Comparison of ENCODE assay signal across 1 cellular context in the genomic region with DNA sequence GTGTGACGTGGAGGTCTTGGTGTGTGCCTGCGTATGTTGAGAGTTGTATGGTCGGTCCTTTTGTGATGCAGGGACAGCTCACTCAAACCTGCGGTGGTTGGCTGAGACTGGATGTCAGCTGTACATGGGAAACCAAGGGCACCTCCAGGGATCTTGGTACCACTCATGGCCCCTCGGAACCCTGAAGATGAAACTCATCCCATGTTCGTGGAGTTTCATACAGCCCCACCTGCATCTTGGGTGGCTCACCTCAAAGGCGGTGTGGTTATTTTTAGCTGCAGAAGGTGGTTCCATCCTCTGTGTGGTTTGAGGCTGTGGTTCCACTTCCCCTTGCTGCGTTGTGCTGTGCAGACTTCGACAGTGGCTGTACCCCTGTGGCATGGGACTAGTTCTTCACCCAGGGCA.
TF ChIP-seq lines count a peak whose summit lies in the region.

No MANE protein-coding gene starts in this region.

TF ChIP-seq in GM12878, 131 proteins besides CTCF, POLR2A, EP300 and RAD21 (continued from another document):
- TF ChIP-seq MTA3 (IDR thresholded peaks at IDR 0.05; ENCODE audit: borderline replicate concordance, low read length) (peak; percentile 43; the same call in 1 of the 2 replicates), SUPT20H (IDR thresholded peaks at IDR 0.05; ENCODE audit: borderline replicate concordance, control insufficient read depth, low read depth, low read length) (no peak), GATAD2B (conservative IDR thresholded peaks at IDR 0.05; ENCODE audit: low read depth) (0 out of 2 replicates have a peak, but pooled peaks have one; percentile 41), IRF4 (IDR thresholded peaks at IDR 0.05; ENCODE audit: low read depth, low read length) (peak; percentile 72; the same call in 1 of the 2 replicates), SMC3 (IDR thresholded peaks at IDR 0.05; ENCODE audit: borderline replicate concordance, low read length) (no peak), CBFB (IDR thresholded peaks at IDR 0.05; ENCODE audit: low read depth) (peak; percentile 85; the same call in 1 of the 2 replicates), SMARCA5 (IDR thresholded peaks at IDR 0.05) (no peak), SP1 (IDR thresholded peaks at IDR 0.05; ENCODE audit: low read depth, low read length) (peak; percentile 10), RUNX3 (IDR thresholded peaks at IDR 0.05; ENCODE audit: low read length) (peak; percentile 98), TCF3 (IDR thresholded peaks at IDR 0.05; ENCODE audit: borderline replicate concordance, insufficient read depth, low read depth, low read length) (peak; percentile 69), POU2F2 (IDR thresholded peaks at IDR 0.05; ENCODE audit: borderline replicate concordance, low read depth, low read length) (0 out of 3 replicates have a peak, but pooled peaks have one; percentile 33), ESRRA (IDR thresholded peaks at IDR 0.05; ENCODE audit: low read length) (no peak), SPI1 (IDR thresholded peaks at IDR 0.05; ENCODE audit: borderline replicate concordance, insufficient read depth, low read depth, low read length) (peak; percentile 95), CHD2 (IDR thresholded peaks at IDR 0.05; ENCODE audit: borderline replicate concordance, low read depth, low read length) (no peak), DPF2 (IDR thresholded peaks at IDR 0.05) (0 out of 2 replicates have a peak, but pooled peaks have one; percentile 29), FOXK2 (IDR thresholded peaks at IDR 0.05) (no peak), HDGF (IDR thresholded peaks at IDR 0.05) (no peak), KAT2A (conservative IDR thresholded peaks at IDR 0.05; ENCODE audit: control insufficient read depth, low read depth, low read length) (no peak), CREB1 (IDR thresholded peaks at IDR 0.05; ENCODE audit: low read depth) (no peak), MEF2B (IDR thresholded peaks at IDR 0.05; ENCODE audit: partially characterized antibody, poor library complexity, severe bottlenecking) (peak; percentile 78), CREM (IDR thresholded peaks at IDR 0.05; ENCODE audit: low read depth) (peak; percentile 9), POLR2AphosphoS5 (IDR thresholded peaks at IDR 0.05; ENCODE audit: low read length) (no peak), MEF2A (IDR thresholded peaks at IDR 0.05; ENCODE audit: insufficient read depth, low read depth, low read length) (peak; percentile 86), HDAC6 (IDR thresholded peaks at IDR 0.05; ENCODE audit: unreplicated experiment) (no peak), EED (IDR thresholded peaks at IDR 0.05; ENCODE audit: low read depth) (peak; percentile 90), MTA2 (IDR thresholded peaks at IDR 0.05; ENCODE audit: low read depth) (0 out of 2 replicates have a peak, but pooled peaks have one; percentile 11), IKZF2 (IDR thresholded peaks at IDR 0.05) (peak; percentile 63 to 76; a peak in 3 of 4 replicates)
- TF ChIP-seq, protein P1, sequence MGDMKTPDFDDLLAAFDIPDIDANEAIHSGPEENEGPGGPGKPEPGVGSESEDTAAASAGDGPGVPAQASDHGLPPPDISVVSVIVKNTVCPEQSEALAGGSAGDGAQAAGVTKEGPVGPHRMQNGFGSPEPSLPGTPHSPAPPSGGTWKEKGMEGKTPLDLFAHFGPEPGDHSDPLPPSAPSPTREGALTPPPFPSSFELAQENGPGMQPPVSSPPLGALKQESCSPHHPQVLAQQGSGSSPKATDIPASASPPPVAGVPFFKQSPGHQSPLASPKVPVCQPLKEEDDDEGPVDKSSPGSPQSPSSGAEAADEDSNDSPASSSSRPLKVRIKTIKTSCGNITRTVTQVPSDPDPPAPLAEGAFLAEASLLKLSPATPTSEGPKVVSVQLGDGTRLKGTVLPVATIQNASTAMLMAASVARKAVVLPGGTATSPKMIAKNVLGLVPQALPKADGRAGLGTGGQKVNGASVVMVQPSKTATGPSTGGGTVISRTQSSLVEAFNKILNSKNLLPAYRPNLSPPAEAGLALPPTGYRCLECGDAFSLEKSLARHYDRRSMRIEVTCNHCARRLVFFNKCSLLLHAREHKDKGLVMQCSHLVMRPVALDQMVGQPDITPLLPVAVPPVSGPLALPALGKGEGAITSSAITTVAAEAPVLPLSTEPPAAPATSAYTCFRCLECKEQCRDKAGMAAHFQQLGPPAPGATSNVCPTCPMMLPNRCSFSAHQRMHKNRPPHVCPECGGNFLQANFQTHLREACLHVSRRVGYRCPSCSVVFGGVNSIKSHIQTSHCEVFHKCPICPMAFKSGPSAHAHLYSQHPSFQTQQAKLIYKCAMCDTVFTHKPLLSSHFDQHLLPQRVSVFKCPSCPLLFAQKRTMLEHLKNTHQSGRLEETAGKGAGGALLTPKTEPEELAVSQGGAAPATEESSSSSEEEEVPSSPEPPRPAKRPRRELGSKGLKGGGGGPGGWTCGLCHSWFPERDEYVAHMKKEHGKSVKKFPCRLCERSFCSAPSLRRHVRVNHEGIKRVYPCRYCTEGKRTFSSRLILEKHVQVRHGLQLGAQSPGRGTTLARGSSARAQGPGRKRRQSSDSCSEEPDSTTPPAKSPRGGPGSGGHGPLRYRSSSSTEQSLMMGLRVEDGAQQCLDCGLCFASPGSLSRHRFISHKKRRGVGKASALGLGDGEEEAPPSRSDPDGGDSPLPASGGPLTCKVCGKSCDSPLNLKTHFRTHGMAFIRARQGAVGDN (IDR thresholded peaks at IDR 0.05), result no peak
- TF ChIP-seq, protein P2, sequence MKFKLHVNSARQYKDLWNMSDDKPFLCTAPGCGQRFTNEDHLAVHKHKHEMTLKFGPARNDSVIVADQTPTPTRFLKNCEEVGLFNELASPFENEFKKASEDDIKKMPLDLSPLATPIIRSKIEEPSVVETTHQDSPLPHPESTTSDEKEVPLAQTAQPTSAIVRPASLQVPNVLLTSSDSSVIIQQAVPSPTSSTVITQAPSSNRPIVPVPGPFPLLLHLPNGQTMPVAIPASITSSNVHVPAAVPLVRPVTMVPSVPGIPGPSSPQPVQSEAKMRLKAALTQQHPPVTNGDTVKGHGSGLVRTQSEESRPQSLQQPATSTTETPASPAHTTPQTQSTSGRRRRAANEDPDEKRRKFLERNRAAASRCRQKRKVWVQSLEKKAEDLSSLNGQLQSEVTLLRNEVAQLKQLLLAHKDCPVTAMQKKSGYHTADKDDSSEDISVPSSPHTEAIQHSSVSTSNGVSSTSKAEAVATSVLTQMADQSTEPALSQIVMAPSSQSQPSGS (IDR thresholded peaks at IDR 0.05; ENCODE audit: low read length), result peak; percentile 44; the same call in 1 of the 2 replicates
- TF ChIP-seq, protein P3, sequence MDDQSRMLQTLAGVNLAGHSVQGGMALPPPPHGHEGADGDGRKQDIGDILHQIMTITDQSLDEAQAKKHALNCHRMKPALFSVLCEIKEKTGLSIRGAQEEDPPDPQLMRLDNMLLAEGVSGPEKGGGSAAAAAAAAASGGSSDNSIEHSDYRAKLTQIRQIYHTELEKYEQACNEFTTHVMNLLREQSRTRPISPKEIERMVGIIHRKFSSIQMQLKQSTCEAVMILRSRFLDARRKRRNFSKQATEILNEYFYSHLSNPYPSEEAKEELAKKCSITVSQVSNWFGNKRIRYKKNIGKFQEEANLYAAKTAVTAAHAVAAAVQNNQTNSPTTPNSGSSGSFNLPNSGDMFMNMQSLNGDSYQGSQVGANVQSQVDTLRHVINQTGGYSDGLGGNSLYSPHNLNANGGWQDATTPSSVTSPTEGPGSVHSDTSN (IDR thresholded peaks at IDR 0.05; ENCODE audit: insufficient replicate concordance, low read depth, low read length), result no peak
- TF ChIP-seq, protein P4, sequence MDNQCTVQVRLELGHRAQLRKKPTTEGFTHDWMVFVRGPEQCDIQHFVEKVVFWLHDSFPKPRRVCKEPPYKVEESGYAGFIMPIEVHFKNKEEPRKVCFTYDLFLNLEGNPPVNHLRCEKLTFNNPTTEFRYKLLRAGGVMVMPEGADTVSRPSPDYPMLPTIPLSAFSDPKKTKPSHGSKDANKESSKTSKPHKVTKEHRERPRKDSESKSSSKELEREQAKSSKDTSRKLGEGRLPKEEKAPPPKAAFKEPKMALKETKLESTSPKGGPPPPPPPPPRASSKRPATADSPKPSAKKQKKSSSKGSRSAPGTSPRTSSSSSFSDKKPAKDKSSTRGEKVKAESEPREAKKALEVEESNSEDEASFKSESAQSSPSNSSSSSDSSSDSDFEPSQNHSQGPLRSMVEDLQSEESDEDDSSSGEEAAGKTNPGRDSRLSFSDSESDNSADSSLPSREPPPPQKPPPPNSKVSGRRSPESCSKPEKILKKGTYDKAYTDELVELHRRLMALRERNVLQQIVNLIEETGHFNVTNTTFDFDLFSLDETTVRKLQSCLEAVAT (IDR thresholded peaks at IDR 0.05), result peak; percentile 54; the same call in 1 of the 2 replicates
